ENCODE assay signal across 9 cellular contexts in genomic region chr14:55301722-55302121, GRCh38. TPM values are rescaled to one million over a fixed set of nuclear protein-coding genes. Genes with fewer than 3 reads are reported as not detected.
DNase-seq lines count a peak whose midpoint lies in the region; ATAC-seq and TF ChIP-seq lines count a peak whose summit lies in the region.
"Had no signal": no experiment of that assay in that cellular context is flagged by ENCODE, and none has a peak within 500 bp of the region (broad histone marks: within the 10 kb centered on the region; RNA-seq: fewer than 3 reads in every experiment).

No MANE protein-coding gene starts in this region.

- H3K27me3 ChIP-seq in mammary epithelial cell (ENCODE audit: insufficient read depth, low read length), result no peaks in the 10 kb centered on the region
- H3K27me3 ChIP-seq in upper lobe of right lung, result no peaks in the 10 kb centered on the region

- peak overlapping the region; percentile 70 for H3K4me2 ChIP-seq in mammary epithelial cell (ENCODE audit: insufficient read depth, low read depth, low read length)

- no TSS peak for BruUV-seq in mammary epithelial cell (replicated peaks; lab: Mats Ljungman, UMichigan)

- in situ Hi-C loops in mammary epithelial cell (cut with MboI; ENCODE audit: low sequenced_read_pairs in 2 of 2), result no loop called here

- TF ChIP-seq CTCF in mammary epithelial cell (conservative IDR thresholded peaks at IDR 0.05 in 1 of 2, IDR thresholded peaks at IDR 0.05 in 1 of 2; ENCODE audit: extremely low read depth in 1 of 2, insufficient read depth in 1 of 2, low read depth in 1 of 2, low read length in 2 of 2), result no peak
- no peak for TF ChIP-seq CTCF in nephron progenitor cell (IDR thresholded peaks at IDR 0.05)
- TF ChIP-seq CTCF in upper lobe of right lung (IDR thresholded peaks at IDR 0.05), result no peak

- H3K9ac ChIP-seq in mammary epithelial cell (ENCODE audit: insufficient read depth, low read length), result no peak overlapping the region

- peak overlapping the region; percentile 18 for H3K27ac ChIP-seq in mammary epithelial cell (ENCODE audit: insufficient read depth, low read depth, low read length)
- H3K27ac ChIP-seq in upper lobe of right lung, result no peak overlapping the region

- H3K27me3 Mint-ChIP-seq in nephron progenitor cell (ENCODE audit: low read depth, poor library complexity), result no peaks in the 10 kb centered on the region
- H3K27me3 Mint-ChIP-seq: IgD-negative memory B cell had no signal

- no peaks in the 10 kb centered on the region for H3K4me1 Mint-ChIP-seq in nephron progenitor cell

- intact Hi-C loops in mammary epithelial cell (cut with micrococcal nuclease), result no loop called here
- intact Hi-C loops in upper lobe of right lung (cut with DNase I), result no loop called here

- H3K9me3 ChIP-seq in mammary epithelial cell (replicated peaks; ENCODE audit: insufficient read depth, low read length) (no peaks in the 10 kb centered on the region), upper lobe of right lung (no peaks in the 10 kb centered on the region)

- H4K20me1 ChIP-seq in mammary epithelial cell (ENCODE audit: insufficient read depth, low read length), result no peaks in the 10 kb centered on the region

- H3K4me3 ChIP-seq in mammary epithelial cell (replicated peaks in 1 of 3; ENCODE audit: insufficient read depth in 1 of 3, low read depth in 2 of 3, low read length in 3 of 3) (no peak overlapping the region), upper lobe of right lung (no peak overlapping the region)

- H3K4me1 ChIP-seq in mammary epithelial cell (ENCODE audit: insufficient read depth, low read length) (peaks cover 34% of the 10 kb centered on the region), upper lobe of right lung (peaks cover 47% of the 10 kb centered on the region)

- H3K9me3 Mint-ChIP-seq in nephron progenitor cell, result peaks cover 3% of the 10 kb centered on the region
- H3K9me3 Mint-ChIP-seq: IgD-negative memory B cell had no signal

- no peak overlapping the region for H2AFZ ChIP-seq in mammary epithelial cell (ENCODE audit: low read depth, low read length)

- no peak overlapping the region for H3K4me3 Mint-ChIP-seq in nephron progenitor cell
- H3K4me3 Mint-ChIP-seq: IgD-negative memory B cell had no signal

- H3K27ac Mint-ChIP-seq in nephron progenitor cell, result peak overlapping the region; percentile 78
- H3K27ac Mint-ChIP-seq: IgD-negative memory B cell had no signal

- ATAC-seq in GM18907 (IDR thresholded peaks at IDR 0.05; ENCODE audit: unreplicated experiment) (peak; percentile 66), HG03469 (IDR thresholded peaks at IDR 0.05; ENCODE audit: unreplicated experiment) (peak; percentile 47), upper lobe of right lung (no peak), GM19452 (IDR thresholded peaks at IDR 0.05; ENCODE audit: unreplicated experiment) (no peak), HG03521 (IDR thresholded peaks at IDR 0.05; ENCODE audit: unreplicated experiment) (no peak)

- WGBS in mammary epithelial cell (ENCODE audit: low coverage, missing lambda C conversion rate), result 100% methylated on average over 1 of the region's 1 CpG

- CTCF ChIA-PET in mammary epithelial cell (lab: Charles Lee; ENCODE audit: low non-redundant PET), result no interaction called here

- dilution Hi-C loops in mammary epithelial cell (cut with HindIII; ENCODE audit: low sequenced_read_pairs), result no loop called here

- H3K79me2 ChIP-seq in mammary epithelial cell (ENCODE audit: insufficient read depth, low read length), result peaks cover 89% of the 10 kb centered on the region

- H3K36me3 ChIP-seq in mammary epithelial cell (ENCODE audit: insufficient read depth, low read length), result no peaks in the 10 kb centered on the region
- peaks cover 5% of the 10 kb centered on the region for H3K36me3 ChIP-seq in upper lobe of right lung

- peaks cover 44% of the 10 kb centered on the region for H3K36me3 Mint-ChIP-seq in nephron progenitor cell (ENCODE audit: low read depth)

- DNase-seq in mammary epithelial cell (peak; percentile 79), nephron progenitor cell (no peak), upper lobe of right lung (no peak)
- DNase-seq in stimulated activated CD4-positive, alpha-beta T cell treated with anti-CD3 and anti-CD28 coated beads, Interleukin-2, amount 100 ng/mL, for 24 hours, result no peak

RNA-seq across cellular contexts. Expression of gene FBXO34, which starts 30.5 kb away (rescaled TPM):
- 10 to 100 TPM; 16.1 to 30.8 TPM for total RNA-seq in mammary epithelial cell
- polyA plus RNA-seq in mammary epithelial cell, result 12.2 TPM
- polyA minus RNA-seq in mammary epithelial cell, result 29.4 TPM
- 29.2 TPM for total RNA-seq in upper lobe of right lung

Comparison
In these comparisons a context has a peak if more than half of its experiments do, and no peak if none do; other contexts are left out.
1. ATAC-seq: peak in GM18907 (single experiment) and HG03469 (single experiment); none in upper lobe of right lung (single experiment), GM19452 (single experiment) and HG03521 (single experiment).